Comparison of ENCODE assay signal across 29 cellular contexts in the genomic region with DNA sequence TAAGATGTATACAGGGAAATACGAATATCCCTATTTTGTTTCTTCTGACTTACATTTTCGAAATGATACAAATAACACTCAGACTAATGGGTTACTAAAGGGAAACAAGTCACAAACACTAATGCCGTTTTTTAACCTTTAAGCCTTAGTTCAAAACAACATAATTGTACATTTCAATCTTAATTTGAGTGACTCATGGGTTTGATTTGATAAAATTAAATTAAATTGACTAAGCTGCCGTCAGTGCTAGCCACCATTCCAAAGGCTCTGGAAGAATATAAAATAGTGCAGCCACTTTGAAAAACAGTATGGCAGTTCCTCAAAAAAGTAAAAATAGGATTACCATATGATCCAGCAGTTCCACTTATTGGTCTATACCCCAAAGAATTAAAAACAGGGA.
DNase-seq lines count a peak whose midpoint lies in the region; ATAC-seq and TF ChIP-seq lines count a peak whose summit lies in the region.
"Had no signal": no experiment of that assay in that cellular context is flagged by ENCODE, and none has a peak within 500 bp of the region (broad histone marks: within the 10 kb centered on the region; RNA-seq: fewer than 3 reads in every experiment).

No MANE protein-coding gene starts in this region.

- peak; percentile 15; the same call in 1 of the 3 replicates for ATAC-seq in SK-N-SH treated with all-trans-retinoic acid at 6 μM for 48 hours
- ATAC-seq: A549; CD8-positive, alpha-beta T cell had no signal

- no peaks in the 10 kb centered on the region for H3K9me3 ChIP-seq in SK-N-SH
- H3K9me3 ChIP-seq: A549; BE2C; BLaER1; BLaER1 treated with 17β-estradiol and CSF1 and Interleukin-3, amounts not matched to agents 10 nM and 100 nM; Caco-2 had no signal

- POLR2A ChIA-PET in SK-N-SH (lab: Yijun Ruan, JAX) = no interaction called here

- DNase-seq in NCI-H2171 treated with DMSO at 0.1 percent for 48 hours (lab: John Stamatoyannopoulos, UW) (peak; percentile 15), NCI-H2171 (lab: John Stamatoyannopoulos, UW) (no peak), SK-N-SH (no peak)
- DNase-seq: 8988T; ACHN; AML-193; BE2C; C1 segment of cervical spinal cord; Caco-2; Calu3; CD4-positive, alpha-beta memory T cell; CD4-positive, alpha-beta T cell; CD4-positive, CD25-positive, alpha-beta regulatory T cell; CD8-positive, alpha-beta memory T cell; CD8-positive, alpha-beta T cell; COR-L47; DMS 273 treated with DMSO at 0.1 percent for 48 hours; DMS153; DMS53; DMS79; DMS79 treated with DMSO at 0.1 percent for 48 hours; DND-41; EL had no signal

- 59% methylated on average over 4 of the region's 4 CpGs for whole genome bisulfite sequencing in SK-N-SH (ENCODE audit: low lambda C conversion rate)

- no peaks in the 10 kb centered on the region for H3K27me3 ChIP-seq in SK-N-SH (ENCODE audit: insufficient read depth)
- H3K27me3 ChIP-seq: BE2C; BLaER1; BLaER1 treated with 17β-estradiol and CSF1 and Interleukin-3, amounts not matched to agents 10 nM and 100 nM had no signal

- CTCF ChIA-PET in SK-N-SH (lab: Yijun Ruan, JAX) = interaction anchor here (0.7 to 1.8 kb wide), 3 partner anchors 26 to 203 kb away, joined by 3 to 5 read pairs (median 5); no protein-coding TSS in a partner anchor

- no peaks in the 10 kb centered on the region for H4K20me1 ChIP-seq in SK-N-SH (ENCODE audit: insufficient read depth)
- H4K20me1 ChIP-seq: BLaER1; BLaER1 treated with 17β-estradiol and CSF1 and Interleukin-3, amounts not matched to agents 10 nM and 100 nM had no signal

- no peak for TF ChIP-seq RAD21 in SK-N-SH (IDR thresholded peaks at IDR 0.05; ENCODE audit: low read length)

- H3K27ac ChIP-seq in SK-N-SH (ENCODE audit: low read depth in 2 of 2, low read length in 1 of 2) = no peak overlapping the region
- H3K27ac ChIP-seq: 22Rv1; A549; BLaER1; BLaER1 treated with 17β-estradiol and CSF1 and Interleukin-3, amounts not matched to agents 10 nM and 100 nM; C4-2B had no signal

- H3K36me3 ChIP-seq in SK-N-SH (replicated peaks in 1 of 2; ENCODE audit: control insufficient read depth in 1 of 2, insufficient read depth in 2 of 2, low read length in 1 of 2) = no peaks in the 10 kb centered on the region
- H3K36me3 ChIP-seq: BE2C; BLaER1; BLaER1 treated with 17β-estradiol and CSF1 and Interleukin-3, amounts not matched to agents 10 nM and 100 nM had no signal

- peaks cover 32% of the 10 kb centered on the region for H3F3A ChIP-seq in SK-N-SH (replicated peaks; ENCODE audit: insufficient read depth)

- H3K4me3 ChIP-seq in SK-N-SH (ENCODE audit: low read depth in 2 of 2, low read length in 1 of 2) = no peak overlapping the region
- H3K4me3 ChIP-seq: A549; BLaER1; BLaER1 treated with 17β-estradiol and CSF1 and Interleukin-3, amounts not matched to agents 10 nM and 100 nM had no signal

- H3K4me2 ChIP-seq in SK-N-SH = no peak overlapping the region
- H3K4me2 ChIP-seq: A549; BLaER1; BLaER1 treated with 17β-estradiol and CSF1 and Interleukin-3, amounts not matched to agents 10 nM and 100 nM had no signal

- no peak overlapping the region for H3K9ac ChIP-seq in SK-N-SH
- H3K9ac ChIP-seq: BLaER1; BLaER1 treated with 17β-estradiol and CSF1 and Interleukin-3, amounts not matched to agents 10 nM and 100 nM had no signal

- TF ChIP-seq CTCF in SK-N-SH (IDR thresholded peaks at IDR 0.05) = no peak

- no peak for TF ChIP-seq EP300 in SK-N-SH (IDR thresholded peaks at IDR 0.05; ENCODE audit: borderline replicate concordance in 1 of 2, low read depth in 1 of 2, low read length in 1 of 2)

- peaks cover 0 to 29% of the 10 kb centered on the region in 2 experiments for H3K4me1 ChIP-seq in SK-N-SH (ENCODE audit: control insufficient read depth in 1 of 2, insufficient read depth in 2 of 2, low read depth in 1 of 2, low read length in 1 of 2)
- H3K4me1 ChIP-seq: Caco-2 had no signal

- H3K79me2 ChIP-seq in SK-N-SH (ENCODE audit: insufficient read depth) = no peaks in the 10 kb centered on the region

- no peaks in the 10 kb centered on the region for H3K9me2 ChIP-seq in SK-N-SH

- no peak overlapping the region for H2AFZ ChIP-seq in SK-N-SH (ENCODE audit: low read depth)

TF ChIP-seq in SK-N-SH treated with all-trans-retinoic acid at 6 μM for 48 hours, 23 proteins besides CTCF, POLR2A, EP300 and RAD21 (continues in another document):
- TF ChIP-seq, protein P1, sequence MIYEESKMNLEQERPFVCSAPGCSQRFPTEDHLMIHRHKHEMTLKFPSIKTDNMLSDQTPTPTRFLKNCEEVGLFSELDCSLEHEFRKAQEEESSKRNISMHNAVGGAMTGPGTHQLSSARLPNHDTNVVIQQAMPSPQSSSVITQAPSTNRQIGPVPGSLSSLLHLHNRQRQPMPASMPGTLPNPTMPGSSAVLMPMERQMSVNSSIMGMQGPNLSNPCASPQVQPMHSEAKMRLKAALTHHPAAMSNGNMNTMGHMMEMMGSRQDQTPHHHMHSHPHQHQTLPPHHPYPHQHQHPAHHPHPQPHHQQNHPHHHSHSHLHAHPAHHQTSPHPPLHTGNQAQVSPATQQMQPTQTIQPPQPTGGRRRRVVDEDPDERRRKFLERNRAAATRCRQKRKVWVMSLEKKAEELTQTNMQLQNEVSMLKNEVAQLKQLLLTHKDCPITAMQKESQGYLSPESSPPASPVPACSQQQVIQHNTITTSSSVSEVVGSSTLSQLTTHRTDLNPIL (CRISPR knock-in tag; IDR thresholded peaks at IDR 0.05; ENCODE audit: low read depth) = peak; percentile 47
- TF ChIP-seq GLIS3 (CRISPR knock-in tag; IDR thresholded peaks at IDR 0.05) (peak; percentile 78; the same call in 1 of the 2 replicates), SNAI2 (CRISPR knock-in tag; IDR thresholded peaks at IDR 0.05) (peak; percentile 48; the same call in 1 of the 2 replicates), TCF4 (CRISPR knock-in tag; IDR thresholded peaks at IDR 0.05; ENCODE audit: borderline replicate concordance) (no peak; the same call in 1 of the 2 replicates), CSDC2 (CRISPR knock-in tag; IDR thresholded peaks at IDR 0.05) (0 out of 2 replicates have a peak, but pooled peaks have one; percentile 74), PATZ1 (CRISPR knock-in tag; IDR thresholded peaks at IDR 0.05; ENCODE audit: borderline replicate concordance) (peak; percentile 50; the same call in 1 of the 2 replicates)

TF ChIP-seq in SK-N-SH, 30 proteins besides CTCF, POLR2A, EP300 and RAD21:
- TF ChIP-seq ELF1 (IDR thresholded peaks at IDR 0.05) = no peak
- no peak; the same call in 1 of the 2 replicates for TF ChIP-seq PBX3 (IDR thresholded peaks at IDR 0.05)
- no peak for TF ChIP-seq GABPA (IDR thresholded peaks at IDR 0.05; ENCODE audit: low read depth)
- TF ChIP-seq, protein P2, sequence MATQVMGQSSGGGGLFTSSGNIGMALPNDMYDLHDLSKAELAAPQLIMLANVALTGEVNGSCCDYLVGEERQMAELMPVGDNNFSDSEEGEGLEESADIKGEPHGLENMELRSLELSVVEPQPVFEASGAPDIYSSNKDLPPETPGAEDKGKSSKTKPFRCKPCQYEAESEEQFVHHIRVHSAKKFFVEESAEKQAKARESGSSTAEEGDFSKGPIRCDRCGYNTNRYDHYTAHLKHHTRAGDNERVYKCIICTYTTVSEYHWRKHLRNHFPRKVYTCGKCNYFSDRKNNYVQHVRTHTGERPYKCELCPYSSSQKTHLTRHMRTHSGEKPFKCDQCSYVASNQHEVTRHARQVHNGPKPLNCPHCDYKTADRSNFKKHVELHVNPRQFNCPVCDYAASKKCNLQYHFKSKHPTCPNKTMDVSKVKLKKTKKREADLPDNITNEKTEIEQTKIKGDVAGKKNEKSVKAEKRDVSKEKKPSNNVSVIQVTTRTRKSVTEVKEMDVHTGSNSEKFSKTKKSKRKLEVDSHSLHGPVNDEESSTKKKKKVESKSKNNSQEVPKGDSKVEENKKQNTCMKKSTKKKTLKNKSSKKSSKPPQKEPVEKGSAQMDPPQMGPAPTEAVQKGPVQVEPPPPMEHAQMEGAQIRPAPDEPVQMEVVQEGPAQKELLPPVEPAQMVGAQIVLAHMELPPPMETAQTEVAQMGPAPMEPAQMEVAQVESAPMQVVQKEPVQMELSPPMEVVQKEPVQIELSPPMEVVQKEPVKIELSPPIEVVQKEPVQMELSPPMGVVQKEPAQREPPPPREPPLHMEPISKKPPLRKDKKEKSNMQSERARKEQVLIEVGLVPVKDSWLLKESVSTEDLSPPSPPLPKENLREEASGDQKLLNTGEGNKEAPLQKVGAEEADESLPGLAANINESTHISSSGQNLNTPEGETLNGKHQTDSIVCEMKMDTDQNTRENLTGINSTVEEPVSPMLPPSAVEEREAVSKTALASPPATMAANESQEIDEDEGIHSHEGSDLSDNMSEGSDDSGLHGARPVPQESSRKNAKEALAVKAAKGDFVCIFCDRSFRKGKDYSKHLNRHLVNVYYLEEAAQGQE (IDR thresholded peaks at IDR 0.05; ENCODE audit: low read depth, low read length) = no peak
